In the genomic region with DNA sequence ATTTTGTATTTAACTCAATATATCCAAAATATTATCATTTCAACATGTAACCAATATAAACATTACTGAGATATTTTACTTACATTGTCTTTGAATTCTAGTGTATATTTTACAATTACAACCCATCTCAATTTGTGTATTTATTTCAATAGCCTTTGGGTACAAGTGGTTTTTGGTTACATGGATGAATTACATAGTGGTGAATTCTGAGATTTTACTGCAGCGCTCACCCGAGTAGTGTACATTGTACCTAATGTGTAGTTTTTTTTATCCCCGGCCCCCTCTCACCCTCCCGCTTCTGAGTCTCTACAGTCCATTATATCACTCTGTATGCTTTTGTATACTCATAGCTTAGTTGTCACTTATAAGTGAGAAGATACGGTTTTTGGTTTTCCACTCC, we compare ENCODE assay signal across 1 cellular context.
A peak's percentile ranks its signal among the peaks of the same experiment; 100 is the strongest.
TF ChIP-seq lines count a peak whose summit lies in the region.

No MANE protein-coding gene starts in this region.

TF ChIP-seq in HEK293, 187 proteins besides CTCF, POLR2A, EP300 and RAD21 (continued from another document):
- TF ChIP-seq MZF1 (tag by site-specific recombination; IDR thresholded peaks at IDR 0.05; ENCODE audit: borderline replicate concordance) (0 out of 2 replicates have a peak, but pooled peaks have one; percentile 55), BCL11A (tag by site-specific recombination; IDR thresholded peaks at IDR 0.05; ENCODE audit: low read depth) (no peak; the same call in 1 of the 2 replicates), ZNF621 (tag by site-specific recombination; IDR thresholded peaks at IDR 0.05) (no peak), SCRT1 (tag by site-specific recombination; IDR thresholded peaks at IDR 0.05; ENCODE audit: borderline replicate concordance) (0 out of 2 replicates have a peak, but pooled peaks have one; percentile 29), ZNF132 (tag by site-specific recombination; IDR thresholded peaks at IDR 0.05; ENCODE audit: borderline replicate concordance) (no peak), ZNF510 (tag by site-specific recombination; IDR thresholded peaks at IDR 0.05; ENCODE audit: insufficient replicate concordance) (no peak), ZNF37A (tag by site-specific recombination; IDR thresholded peaks at IDR 0.05) (no peak), HOXC10 (CRISPR knock-in tag; IDR thresholded peaks at IDR 0.05) (no peak), ZNF121 (tag by site-specific recombination; IDR thresholded peaks at IDR 0.05) (no peak), ZNF146 (tag by site-specific recombination; IDR thresholded peaks at IDR 0.05) (no peak), ZNF561 (tag by site-specific recombination; IDR thresholded peaks at IDR 0.05; ENCODE audit: borderline replicate concordance) (no peak), ZBTB7A (tag by site-specific recombination; IDR thresholded peaks at IDR 0.05; ENCODE audit: low read depth) (no peak), ZNF76 (tag by site-specific recombination; IDR thresholded peaks at IDR 0.05; ENCODE audit: borderline replicate concordance, low read depth) (no peak), ZNF248 (tag by site-specific recombination; IDR thresholded peaks at IDR 0.05) (no peak), ZNF585B (tag by site-specific recombination; IDR thresholded peaks at IDR 0.05) (no peak), ZBTB21 (tag by site-specific recombination; IDR thresholded peaks at IDR 0.05) (no peak), ZNF549 (tag by site-specific recombination; IDR thresholded peaks at IDR 0.05) (no peak), ZNF10 (tag by site-specific recombination; IDR thresholded peaks at IDR 0.05) (no peak), SALL2 (tag by site-specific recombination; IDR thresholded peaks at IDR 0.05; ENCODE audit: borderline replicate concordance) (no peak), ZNF157 (tag by site-specific recombination; IDR thresholded peaks at IDR 0.05) (no peak), ZNF354C (tag by site-specific recombination; IDR thresholded peaks at IDR 0.05; ENCODE audit: borderline replicate concordance, low read depth) (no peak), KLF7 (tag by site-specific recombination; IDR thresholded peaks at IDR 0.05; ENCODE audit: borderline replicate concordance) (no peak)
- TF ChIP-seq, protein P1, sequence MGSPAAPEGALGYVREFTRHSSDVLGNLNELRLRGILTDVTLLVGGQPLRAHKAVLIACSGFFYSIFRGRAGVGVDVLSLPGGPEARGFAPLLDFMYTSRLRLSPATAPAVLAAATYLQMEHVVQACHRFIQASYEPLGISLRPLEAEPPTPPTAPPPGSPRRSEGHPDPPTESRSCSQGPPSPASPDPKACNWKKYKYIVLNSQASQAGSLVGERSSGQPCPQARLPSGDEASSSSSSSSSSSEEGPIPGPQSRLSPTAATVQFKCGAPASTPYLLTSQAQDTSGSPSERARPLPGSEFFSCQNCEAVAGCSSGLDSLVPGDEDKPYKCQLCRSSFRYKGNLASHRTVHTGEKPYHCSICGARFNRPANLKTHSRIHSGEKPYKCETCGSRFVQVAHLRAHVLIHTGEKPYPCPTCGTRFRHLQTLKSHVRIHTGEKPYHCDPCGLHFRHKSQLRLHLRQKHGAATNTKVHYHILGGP (tag by site-specific recombination; IDR thresholded peaks at IDR 0.05), result no peak
- TF ChIP-seq, protein P2, sequence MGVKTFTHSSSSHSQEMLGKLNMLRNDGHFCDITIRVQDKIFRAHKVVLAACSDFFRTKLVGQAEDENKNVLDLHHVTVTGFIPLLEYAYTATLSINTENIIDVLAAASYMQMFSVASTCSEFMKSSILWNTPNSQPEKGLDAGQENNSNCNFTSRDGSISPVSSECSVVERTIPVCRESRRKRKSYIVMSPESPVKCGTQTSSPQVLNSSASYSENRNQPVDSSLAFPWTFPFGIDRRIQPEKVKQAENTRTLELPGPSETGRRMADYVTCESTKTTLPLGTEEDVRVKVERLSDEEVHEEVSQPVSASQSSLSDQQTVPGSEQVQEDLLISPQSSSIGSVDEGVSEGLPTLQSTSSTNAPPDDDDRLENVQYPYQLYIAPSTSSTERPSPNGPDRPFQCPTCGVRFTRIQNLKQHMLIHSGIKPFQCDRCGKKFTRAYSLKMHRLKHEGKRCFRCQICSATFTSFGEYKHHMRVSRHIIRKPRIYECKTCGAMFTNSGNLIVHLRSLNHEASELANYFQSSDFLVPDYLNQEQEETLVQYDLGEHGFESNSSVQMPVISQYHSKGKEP (tag by site-specific recombination; IDR thresholded peaks at IDR 0.05), result peak; percentile 4; the same call in 1 of the 2 replicates
- TF ChIP-seq, protein P3, sequence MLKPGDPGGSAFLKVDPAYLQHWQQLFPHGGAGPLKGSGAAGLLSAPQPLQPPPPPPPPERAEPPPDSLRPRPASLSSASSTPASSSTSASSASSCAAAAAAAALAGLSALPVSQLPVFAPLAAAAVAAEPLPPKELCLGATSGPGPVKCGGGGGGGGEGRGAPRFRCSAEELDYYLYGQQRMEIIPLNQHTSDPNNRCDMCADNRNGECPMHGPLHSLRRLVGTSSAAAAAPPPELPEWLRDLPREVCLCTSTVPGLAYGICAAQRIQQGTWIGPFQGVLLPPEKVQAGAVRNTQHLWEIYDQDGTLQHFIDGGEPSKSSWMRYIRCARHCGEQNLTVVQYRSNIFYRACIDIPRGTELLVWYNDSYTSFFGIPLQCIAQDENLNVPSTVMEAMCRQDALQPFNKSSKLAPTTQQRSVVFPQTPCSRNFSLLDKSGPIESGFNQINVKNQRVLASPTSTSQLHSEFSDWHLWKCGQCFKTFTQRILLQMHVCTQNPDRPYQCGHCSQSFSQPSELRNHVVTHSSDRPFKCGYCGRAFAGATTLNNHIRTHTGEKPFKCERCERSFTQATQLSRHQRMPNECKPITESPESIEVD (tag by site-specific recombination; IDR thresholded peaks at IDR 0.05), result peak; percentile 43; the same call in 1 of the 2 replicates
- TF ChIP-seq, protein P4, sequence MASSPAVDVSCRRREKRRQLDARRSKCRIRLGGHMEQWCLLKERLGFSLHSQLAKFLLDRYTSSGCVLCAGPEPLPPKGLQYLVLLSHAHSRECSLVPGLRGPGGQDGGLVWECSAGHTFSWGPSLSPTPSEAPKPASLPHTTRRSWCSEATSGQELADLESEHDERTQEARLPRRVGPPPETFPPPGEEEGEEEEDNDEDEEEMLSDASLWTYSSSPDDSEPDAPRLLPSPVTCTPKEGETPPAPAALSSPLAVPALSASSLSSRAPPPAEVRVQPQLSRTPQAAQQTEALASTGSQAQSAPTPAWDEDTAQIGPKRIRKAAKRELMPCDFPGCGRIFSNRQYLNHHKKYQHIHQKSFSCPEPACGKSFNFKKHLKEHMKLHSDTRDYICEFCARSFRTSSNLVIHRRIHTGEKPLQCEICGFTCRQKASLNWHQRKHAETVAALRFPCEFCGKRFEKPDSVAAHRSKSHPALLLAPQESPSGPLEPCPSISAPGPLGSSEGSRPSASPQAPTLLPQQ (tag by site-specific recombination; IDR thresholded peaks at IDR 0.05), result no peak
- TF ChIP-seq, protein P5, sequence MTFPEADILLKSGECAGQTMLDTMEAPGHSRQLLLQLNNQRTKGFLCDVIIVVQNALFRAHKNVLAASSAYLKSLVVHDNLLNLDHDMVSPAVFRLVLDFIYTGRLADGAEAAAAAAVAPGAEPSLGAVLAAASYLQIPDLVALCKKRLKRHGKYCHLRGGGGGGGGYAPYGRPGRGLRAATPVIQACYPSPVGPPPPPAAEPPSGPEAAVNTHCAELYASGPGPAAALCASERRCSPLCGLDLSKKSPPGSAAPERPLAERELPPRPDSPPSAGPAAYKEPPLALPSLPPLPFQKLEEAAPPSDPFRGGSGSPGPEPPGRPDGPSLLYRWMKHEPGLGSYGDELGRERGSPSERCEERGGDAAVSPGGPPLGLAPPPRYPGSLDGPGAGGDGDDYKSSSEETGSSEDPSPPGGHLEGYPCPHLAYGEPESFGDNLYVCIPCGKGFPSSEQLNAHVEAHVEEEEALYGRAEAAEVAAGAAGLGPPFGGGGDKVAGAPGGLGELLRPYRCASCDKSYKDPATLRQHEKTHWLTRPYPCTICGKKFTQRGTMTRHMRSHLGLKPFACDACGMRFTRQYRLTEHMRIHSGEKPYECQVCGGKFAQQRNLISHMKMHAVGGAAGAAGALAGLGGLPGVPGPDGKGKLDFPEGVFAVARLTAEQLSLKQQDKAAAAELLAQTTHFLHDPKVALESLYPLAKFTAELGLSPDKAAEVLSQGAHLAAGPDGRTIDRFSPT (tag by site-specific recombination; IDR thresholded peaks at IDR 0.05), result peak; percentile 13
- TF ChIP-seq, protein P6, sequence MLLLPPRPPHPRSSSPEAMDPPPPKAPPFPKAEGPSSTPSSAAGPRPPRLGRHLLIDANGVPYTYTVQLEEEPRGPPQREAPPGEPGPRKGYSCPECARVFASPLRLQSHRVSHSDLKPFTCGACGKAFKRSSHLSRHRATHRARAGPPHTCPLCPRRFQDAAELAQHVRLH (tag by site-specific recombination; IDR thresholded peaks at IDR 0.05), result no peak
